ENCODE assay signal across 1 cellular context in genomic region chr4:25234390-25235367, GRCh38.
TF ChIP-seq lines count a peak whose summit lies in the region.

No MANE protein-coding gene starts in this region.

TF ChIP-seq in K562, 482 proteins besides CTCF, POLR2A, EP300 and RAD21 (continued from another document and continues in another):
- TF ChIP-seq ZBTB5 (IDR thresholded peaks at IDR 0.05) (no peak), EWSR1 (IDR thresholded peaks at IDR 0.05; ENCODE audit: borderline replicate concordance, low read depth, partially characterized antibody) (no peak), ZBTB34 (CRISPR knock-in tag; IDR thresholded peaks at IDR 0.05) (no peak), KLF1 (tag; IDR thresholded peaks at IDR 0.05) (no peak), E2F3 (CRISPR knock-in tag; IDR thresholded peaks at IDR 0.05) (no peak), ZNF778 (CRISPR knock-in tag; IDR thresholded peaks at IDR 0.05) (no peak), ARID3A (IDR thresholded peaks at IDR 0.05; ENCODE audit: borderline replicate concordance, low read depth, low read length) (0 out of 2 replicates have a peak, but pooled peaks have one; percentile 50), ZNF431 (CRISPR knock-in tag; IDR thresholded peaks at IDR 0.05) (0 out of 2 replicates have a peak, but pooled peaks have one; percentile 56), SOX6 (IDR thresholded peaks at IDR 0.05) (0 out of 2 replicates have a peak, but pooled peaks have one; percentile 17), ZNF551 (CRISPR knock-in tag; IDR thresholded peaks at IDR 0.05) (no peak), MTF1 (CRISPR knock-in tag; IDR thresholded peaks at IDR 0.05; ENCODE audit: borderline replicate concordance) (no peak), CHD1 (IDR thresholded peaks at IDR 0.05; ENCODE audit: low read length) (peak; percentile 57), NR2C1 (IDR thresholded peaks at IDR 0.05) (no peak), NR2C1 (tag; IDR thresholded peaks at IDR 0.05) (no peak), MXI1 (IDR thresholded peaks at IDR 0.05; ENCODE audit: low read depth, low read length) (no peak), DACH1 (IDR thresholded peaks at IDR 0.05; ENCODE audit: partially characterized antibody) (no peak), ZNF239 (CRISPR knock-in tag; IDR thresholded peaks at IDR 0.05) (no peak), KLF16 (IDR thresholded peaks at IDR 0.05) (no peak), SRSF7 (optimal IDR thresholded peaks at IDR 0.05; ENCODE audit: low read depth, low read length) (no peak), ZNF764 (CRISPR knock-in tag; IDR thresholded peaks at IDR 0.05; ENCODE audit: low read depth) (no peak), PRPF4 (IDR thresholded peaks at IDR 0.05; ENCODE audit: insufficient read depth, low read depth, low read length, poor library complexity, severe bottlenecking) (peak; percentile 36), CXXC5 (CRISPR knock-in tag; IDR thresholded peaks at IDR 0.05) (no peak), FOXM1 (IDR thresholded peaks at IDR 0.05; ENCODE audit: low read depth) (no peak), FOXM1 (CRISPR knock-in tag; IDR thresholded peaks at IDR 0.05; ENCODE audit: low read depth) (0 out of 2 replicates have a peak, but pooled peaks have one; percentile 19), SIRT6 (IDR thresholded peaks at IDR 0.05; ENCODE audit: low read depth, low read length) (no peak), XRCC4 (IDR thresholded peaks at IDR 0.05; ENCODE audit: extremely low read depth, insufficient read depth, insufficient read length) (no peak), POLR2H (tag; IDR thresholded peaks at IDR 0.05; ENCODE audit: low read depth) (no peak; the same call in 1 of the 2 replicates), PPARD (CRISPR knock-in tag; IDR thresholded peaks at IDR 0.05) (no peak), TAF1 (IDR thresholded peaks at IDR 0.05; ENCODE audit: control insufficient read depth, extremely low read depth, insufficient read depth, low read length, severe bottlenecking) (peak; percentile 20), FOXP4 (CRISPR knock-in tag; IDR thresholded peaks at IDR 0.05; ENCODE audit: borderline replicate concordance) (no peak), ZNF766 (CRISPR knock-in tag; conservative IDR thresholded peaks at IDR 0.05) (no peak), STAT6 (CRISPR knock-in tag; IDR thresholded peaks at IDR 0.05) (no peak), HMGN3 (IDR thresholded peaks at IDR 0.05; ENCODE audit: borderline replicate concordance, extremely low read depth, insufficient read length, low read depth, low read length) (peak; percentile 9), NR1H2 (CRISPR knock-in tag; IDR thresholded peaks at IDR 0.05) (peak; percentile 68; the same call in 1 of the 2 replicates), ADNP (tag; IDR thresholded peaks at IDR 0.05) (no peak), SP1 (CRISPR knock-in tag; IDR thresholded peaks at IDR 0.05) (0 out of 2 replicates have a peak, but pooled peaks have one; percentile 13), ETV5 (CRISPR knock-in tag; IDR thresholded peaks at IDR 0.05; ENCODE audit: low read depth) (0 out of 2 replicates have a peak, but pooled peaks have one; percentile 37), EP400 (IDR thresholded peaks at IDR 0.05) (no peak)
- TF ChIP-seq, protein P1, sequence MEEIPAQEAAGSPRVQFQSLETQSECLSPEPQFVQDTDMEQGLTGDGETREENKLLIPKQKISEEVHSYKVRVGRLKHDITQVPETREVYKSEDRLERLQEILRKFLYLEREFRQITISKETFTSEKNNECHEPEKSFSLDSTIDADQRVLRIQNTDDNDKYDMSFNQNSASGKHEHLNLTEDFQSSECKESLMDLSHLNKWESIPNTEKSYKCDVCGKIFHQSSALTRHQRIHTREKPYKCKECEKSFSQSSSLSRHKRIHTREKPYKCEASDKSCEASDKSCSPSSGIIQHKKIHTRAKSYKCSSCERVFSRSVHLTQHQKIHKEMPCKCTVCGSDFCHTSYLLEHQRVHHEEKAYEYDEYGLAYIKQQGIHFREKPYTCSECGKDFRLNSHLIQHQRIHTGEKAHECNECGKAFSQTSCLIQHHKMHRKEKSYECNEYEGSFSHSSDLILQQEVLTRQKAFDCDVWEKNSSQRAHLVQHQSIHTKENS (CRISPR knock-in tag; IDR thresholded peaks at IDR 0.05): no peak
- TF ChIP-seq, protein P2, sequence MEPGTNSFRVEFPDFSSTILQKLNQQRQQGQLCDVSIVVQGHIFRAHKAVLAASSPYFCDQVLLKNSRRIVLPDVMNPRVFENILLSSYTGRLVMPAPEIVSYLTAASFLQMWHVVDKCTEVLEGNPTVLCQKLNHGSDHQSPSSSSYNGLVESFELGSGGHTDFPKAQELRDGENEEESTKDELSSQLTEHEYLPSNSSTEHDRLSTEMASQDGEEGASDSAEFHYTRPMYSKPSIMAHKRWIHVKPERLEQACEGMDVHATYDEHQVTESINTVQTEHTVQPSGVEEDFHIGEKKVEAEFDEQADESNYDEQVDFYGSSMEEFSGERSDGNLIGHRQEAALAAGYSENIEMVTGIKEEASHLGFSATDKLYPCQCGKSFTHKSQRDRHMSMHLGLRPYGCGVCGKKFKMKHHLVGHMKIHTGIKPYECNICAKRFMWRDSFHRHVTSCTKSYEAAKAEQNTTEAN (CRISPR knock-in tag; IDR thresholded peaks at IDR 0.05): no peak
- TF ChIP-seq, protein P3, sequence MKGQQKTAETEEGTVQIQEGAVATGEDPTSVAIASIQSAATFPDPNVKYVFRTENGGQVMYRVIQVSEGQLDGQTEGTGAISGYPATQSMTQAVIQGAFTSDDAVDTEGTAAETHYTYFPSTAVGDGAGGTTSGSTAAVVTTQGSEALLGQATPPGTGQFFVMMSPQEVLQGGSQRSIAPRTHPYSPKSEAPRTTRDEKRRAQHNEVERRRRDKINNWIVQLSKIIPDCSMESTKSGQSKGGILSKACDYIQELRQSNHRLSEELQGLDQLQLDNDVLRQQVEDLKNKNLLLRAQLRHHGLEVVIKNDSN (CRISPR knock-in tag; IDR thresholded peaks at IDR 0.05): no peak
- TF ChIP-seq, protein P4, sequence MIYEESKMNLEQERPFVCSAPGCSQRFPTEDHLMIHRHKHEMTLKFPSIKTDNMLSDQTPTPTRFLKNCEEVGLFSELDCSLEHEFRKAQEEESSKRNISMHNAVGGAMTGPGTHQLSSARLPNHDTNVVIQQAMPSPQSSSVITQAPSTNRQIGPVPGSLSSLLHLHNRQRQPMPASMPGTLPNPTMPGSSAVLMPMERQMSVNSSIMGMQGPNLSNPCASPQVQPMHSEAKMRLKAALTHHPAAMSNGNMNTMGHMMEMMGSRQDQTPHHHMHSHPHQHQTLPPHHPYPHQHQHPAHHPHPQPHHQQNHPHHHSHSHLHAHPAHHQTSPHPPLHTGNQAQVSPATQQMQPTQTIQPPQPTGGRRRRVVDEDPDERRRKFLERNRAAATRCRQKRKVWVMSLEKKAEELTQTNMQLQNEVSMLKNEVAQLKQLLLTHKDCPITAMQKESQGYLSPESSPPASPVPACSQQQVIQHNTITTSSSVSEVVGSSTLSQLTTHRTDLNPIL (CRISPR knock-in tag; IDR thresholded peaks at IDR 0.05): no peak
- TF ChIP-seq, protein P5, sequence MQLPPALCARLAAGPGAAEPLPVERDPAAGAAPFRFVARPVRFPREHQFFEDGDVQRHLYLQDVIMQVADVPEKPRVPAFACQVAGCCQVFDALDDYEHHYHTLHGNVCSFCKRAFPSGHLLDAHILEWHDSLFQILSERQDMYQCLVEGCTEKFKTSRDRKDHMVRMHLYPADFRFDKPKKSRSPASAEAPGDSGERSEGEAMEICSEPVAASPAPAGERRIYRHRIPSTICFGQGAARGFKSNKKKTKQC (CRISPR knock-in tag; IDR thresholded peaks at IDR 0.05): no peak
- TF ChIP-seq, protein P6, sequence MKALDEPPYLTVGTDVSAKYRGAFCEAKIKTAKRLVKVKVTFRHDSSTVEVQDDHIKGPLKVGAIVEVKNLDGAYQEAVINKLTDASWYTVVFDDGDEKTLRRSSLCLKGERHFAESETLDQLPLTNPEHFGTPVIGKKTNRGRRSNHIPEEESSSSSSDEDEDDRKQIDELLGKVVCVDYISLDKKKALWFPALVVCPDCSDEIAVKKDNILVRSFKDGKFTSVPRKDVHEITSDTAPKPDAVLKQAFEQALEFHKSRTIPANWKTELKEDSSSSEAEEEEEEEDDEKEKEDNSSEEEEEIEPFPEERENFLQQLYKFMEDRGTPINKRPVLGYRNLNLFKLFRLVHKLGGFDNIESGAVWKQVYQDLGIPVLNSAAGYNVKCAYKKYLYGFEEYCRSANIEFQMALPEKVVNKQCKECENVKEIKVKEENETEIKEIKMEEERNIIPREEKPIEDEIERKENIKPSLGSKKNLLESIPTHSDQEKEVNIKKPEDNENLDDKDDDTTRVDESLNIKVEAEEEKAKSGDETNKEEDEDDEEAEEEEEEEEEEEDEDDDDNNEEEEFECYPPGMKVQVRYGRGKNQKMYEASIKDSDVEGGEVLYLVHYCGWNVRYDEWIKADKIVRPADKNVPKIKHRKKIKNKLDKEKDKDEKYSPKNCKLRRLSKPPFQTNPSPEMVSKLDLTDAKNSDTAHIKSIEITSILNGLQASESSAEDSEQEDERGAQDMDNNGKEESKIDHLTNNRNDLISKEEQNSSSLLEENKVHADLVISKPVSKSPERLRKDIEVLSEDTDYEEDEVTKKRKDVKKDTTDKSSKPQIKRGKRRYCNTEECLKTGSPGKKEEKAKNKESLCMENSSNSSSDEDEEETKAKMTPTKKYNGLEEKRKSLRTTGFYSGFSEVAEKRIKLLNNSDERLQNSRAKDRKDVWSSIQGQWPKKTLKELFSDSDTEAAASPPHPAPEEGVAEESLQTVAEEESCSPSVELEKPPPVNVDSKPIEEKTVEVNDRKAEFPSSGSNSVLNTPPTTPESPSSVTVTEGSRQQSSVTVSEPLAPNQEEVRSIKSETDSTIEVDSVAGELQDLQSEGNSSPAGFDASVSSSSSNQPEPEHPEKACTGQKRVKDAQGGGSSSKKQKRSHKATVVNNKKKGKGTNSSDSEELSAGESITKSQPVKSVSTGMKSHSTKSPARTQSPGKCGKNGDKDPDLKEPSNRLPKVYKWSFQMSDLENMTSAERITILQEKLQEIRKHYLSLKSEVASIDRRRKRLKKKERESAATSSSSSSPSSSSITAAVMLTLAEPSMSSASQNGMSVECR (CRISPR knock-in tag; IDR thresholded peaks at IDR 0.05): peak; percentile 8; the same call in 1 of the 2 replicates
